Comparison of ENCODE assay signal across 28 cellular contexts in the genomic region with DNA sequence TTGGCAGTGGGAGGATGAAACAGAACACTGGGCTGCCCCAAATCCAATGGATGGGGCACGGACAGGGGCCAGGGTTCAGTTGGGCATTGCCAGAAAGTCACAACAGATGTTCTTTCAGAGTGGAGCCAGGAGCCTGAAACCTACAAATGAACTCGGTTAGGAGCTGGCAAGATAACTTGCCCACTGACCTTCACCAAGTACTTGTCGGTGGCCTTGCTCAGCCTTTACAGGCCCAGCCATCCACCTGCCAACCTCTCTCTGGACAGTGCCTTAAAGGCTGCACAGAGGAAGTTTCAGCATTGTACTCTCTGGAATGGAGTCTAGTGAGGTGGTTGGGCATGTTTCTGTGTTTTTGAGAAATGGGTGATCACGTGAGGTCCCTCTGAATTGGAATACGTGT.
DNase-seq lines count a peak whose midpoint lies in the region; ATAC-seq, FAIRE-seq and TF ChIP-seq lines count a peak whose summit lies in the region.
"Had no signal": no experiment of that assay in that cellular context is flagged by ENCODE, and none has a peak within 500 bp of the region (broad histone marks: within the 10 kb centered on the region; RNA-seq: fewer than 3 reads in every experiment).

No MANE protein-coding gene starts in this region.

- H3K23me2 ChIP-seq in H1 (ENCODE audit: low read depth, low read length), result no peaks in the 10 kb centered on the region

- peak overlapping the region; percentile 68 for H3K27ac Mint-ChIP-seq in GM23338
- H3K27ac Mint-ChIP-seq in activated CD4-positive, alpha-beta memory T cell treated with anti-CD3 and anti-CD28 coated beads for 36 hours, result no peak overlapping the region
- H3K27ac Mint-ChIP-seq: CD8-positive, alpha-beta T cell; HFFc6 had no signal

- 93% methylated on average over 5 of the region's 5 CpGs; no CpG with 5 or more reads in 1 of the 2 experiments for WGBS in H1 (ENCODE audit: extremely low coverage in 1 of 2, insufficient coverage in 1 of 2, insufficient read length in 1 of 2, insufficient replicate concordance in 2 of 2, low coverage in 1 of 2, low lambda C conversion rate in 2 of 2, missing lambda C conversion rate in 1 of 2), 2 experiments
- no CpG with 5 or more reads among the region's 5 CpGs for WGBS in neuronal stem cell (ENCODE audit: extremely low coverage in 2 of 2, insufficient read length in 2 of 2, insufficient replicate concordance in 1 of 2), 2 donors
- 100% methylated on average over 2 of the region's 5 CpGs for WGBS in mesenchymal stem cell

- H3K79me1 ChIP-seq in H1 (ENCODE audit: low read depth, low read length) (no peaks in the 10 kb centered on the region), neuronal stem cell (ENCODE audit: low read depth, low read length) (no peaks in the 10 kb centered on the region), mesenchymal stem cell (replicated peaks; ENCODE audit: low read length, poor library complexity, severe bottlenecking) (no peaks in the 10 kb centered on the region)

- TF ChIP-seq RAD21 in H1 (IDR thresholded peaks at IDR 0.05 in 1 of 2, conservative IDR thresholded peaks at IDR 0.05 in 1 of 2; ENCODE audit: low read depth in 2 of 2, low read length in 2 of 2), result no peak

- H4K8ac ChIP-seq in H1 (ENCODE audit: extremely low read depth, insufficient read depth, low read length) (no peak overlapping the region), neuronal stem cell (ENCODE audit: low read depth, low read length) (no peak overlapping the region), mesenchymal stem cell (ENCODE audit: low read length) (no peak overlapping the region)

- ATAC-seq in GM23338 (no peak), HG02763 (IDR thresholded peaks at IDR 0.05; ENCODE audit: unreplicated experiment) (no peak)
- ATAC-seq: A549; CD8-positive, alpha-beta T cell; Panc1 had no signal

- no peaks in the 10 kb centered on the region for H3K9me2 ChIP-seq in GM23338 (ENCODE audit: insufficient read depth)
- H3K9me2 ChIP-seq in Karpas-422 (replicated peaks; ENCODE audit: insufficient read depth, low read length), result no peaks in the 10 kb centered on the region

- H2BK5ac ChIP-seq in H1 (ENCODE audit: low read depth, low read length), result peak overlapping the region; percentile 15; the same call in 1 of the 2 replicates
- H2BK5ac ChIP-seq in neuronal stem cell (ENCODE audit: low read length), result no peak overlapping the region
- no peak overlapping the region for H2BK5ac ChIP-seq in mesenchymal stem cell (ENCODE audit: low read depth, low read length, poor library complexity, severe bottlenecking)

- H3K14ac ChIP-seq in H1 (ENCODE audit: insufficient read length), result no peak overlapping the region
- H3K14ac ChIP-seq in neuronal stem cell (ENCODE audit: low read length), result no peak overlapping the region
- H3K14ac ChIP-seq in mesenchymal stem cell (ENCODE audit: low read length in 2 of 2), result no peak overlapping the region

- H3K4me3 Mint-ChIP-seq in GM23338, result no peak overlapping the region
- H3K4me3 Mint-ChIP-seq in activated CD4-positive, alpha-beta memory T cell treated with anti-CD3 and anti-CD28 coated beads for 36 hours, result no peak overlapping the region
- H3K4me3 Mint-ChIP-seq: CD8-positive, alpha-beta T cell; HFFc6 had no signal

- H3K9me3 ChIP-seq in Karpas-422 (ENCODE audit: low read length) (no peaks in the 10 kb centered on the region), H1 (ENCODE audit: insufficient read depth in 2 of 2, low read depth in 1 of 2, low read length in 1 of 2) (no peaks in the 10 kb centered on the region), neuronal stem cell (replicated peaks in 1 of 2; ENCODE audit: control insufficient read depth in 2 of 2, insufficient read depth in 1 of 2, low read depth in 1 of 2, low read length in 2 of 2) (no peaks in the 10 kb centered on the region), mesenchymal stem cell (ENCODE audit: control insufficient read depth, low read length) (no peaks in the 10 kb centered on the region)
- H3K9me3 ChIP-seq: A549, Caco-2, HAP-1 had no signal

- H3K4me1 Mint-ChIP-seq in GM23338, result peaks cover 10% of the 10 kb centered on the region
- no peaks in the 10 kb centered on the region for H3K4me1 Mint-ChIP-seq in activated CD4-positive, alpha-beta memory T cell treated with anti-CD3 and anti-CD28 coated beads for 36 hours (ENCODE audit: low read depth)

- H2AFZ ChIP-seq in GM23338, result no peak overlapping the region; the same call in 1 of the 2 replicates
- peak overlapping the region; percentile 61; the same call in 1 of the 2 replicates for H2AFZ ChIP-seq in Karpas-422 (ENCODE audit: low read length)
- H2AFZ ChIP-seq in H1 (ENCODE audit: low read length), result peak overlapping the region; percentile 50; the same call in 1 of the 2 replicates
- H2AFZ ChIP-seq in neuronal stem cell (ENCODE audit: low read length), result peak overlapping the region; percentile 27
- H2AFZ ChIP-seq in mesenchymal stem cell (ENCODE audit: low read depth, low read length), result no peak overlapping the region

- H3K36me3 ChIP-seq in GM23338 (ENCODE audit: insufficient read depth) (no peaks in the 10 kb centered on the region), Karpas-422 (ENCODE audit: insufficient read depth, low read length) (no peaks in the 10 kb centered on the region), H1 (ENCODE audit: control insufficient read depth in 2 of 4, insufficient read depth in 4 of 4, low read length in 3 of 4) (no peaks in the 10 kb centered on the region), neuronal stem cell (replicated peaks in 1 of 2; ENCODE audit: control insufficient read depth in 2 of 2, insufficient read depth in 2 of 2, low read length in 2 of 2) (no peaks in the 10 kb centered on the region), mesenchymal stem cell (ENCODE audit: control insufficient read depth in 1 of 2, insufficient read depth in 2 of 2, low read depth in 1 of 2, low read length in 2 of 2) (no peaks in the 10 kb centered on the region)
- H3K36me3 ChIP-seq: HAP-1 had no signal

- TF ChIP-seq CTCF in GM23338 (conservative IDR thresholded peaks at IDR 0.05; ENCODE audit: low read depth in 2 of 2), result no peak
- TF ChIP-seq CTCF in H1 (IDR thresholded peaks at IDR 0.05; ENCODE audit: control extremely low read depth in 1 of 3, insufficient read depth in 1 of 3, low read depth in 1 of 3, low read length in 3 of 3), result no peak

- H3K27me3 Mint-ChIP-seq in GM23338 (ENCODE audit: insufficient read depth, low read depth, poor library complexity), result no peaks in the 10 kb centered on the region
- no peaks in the 10 kb centered on the region for H3K27me3 Mint-ChIP-seq in activated CD4-positive, alpha-beta memory T cell treated with anti-CD3 and anti-CD28 coated beads for 36 hours

- H3K27me3 ChIP-seq in GM23338 (ENCODE audit: insufficient read depth) (no peaks in the 10 kb centered on the region), Karpas-422 (ENCODE audit: low read length) (no peaks in the 10 kb centered on the region), H1 (replicated peaks in 1 of 4; ENCODE audit: control insufficient read depth in 3 of 4, extremely low read depth in 1 of 4, insufficient read depth in 3 of 4, low read length in 3 of 4) (no peaks in the 10 kb centered on the region), neuronal stem cell (ENCODE audit: control insufficient read depth in 3 of 3, insufficient read depth in 3 of 3, low read depth in 1 of 3, low read length in 3 of 3) (no peaks in the 10 kb centered on the region), mesenchymal stem cell (ENCODE audit: control insufficient read depth in 1 of 2, insufficient read depth in 1 of 2, low read length in 2 of 2) (peaks cover 0 to 19% of the 10 kb centered on the region in 2 experiments)

- POLR2A ChIA-PET in H1 (lab: Charles Lee; ENCODE audit: partially characterized antibody), result no interaction called here
- POLR2A ChIA-PET in activated CD4-positive, alpha-beta memory T cell treated with anti-CD3 and anti-CD28 coated beads for 36 hours (lab: Charles Lee), result no interaction called here

- H2BK15ac ChIP-seq in H1 (ENCODE audit: low read length) (no peak overlapping the region), neuronal stem cell (ENCODE audit: low read length) (no peak overlapping the region), mesenchymal stem cell (ENCODE audit: low read depth, poor library complexity, severe bottlenecking) (no peak overlapping the region)

- DNase-seq in GM23338 (ENCODE audit: low spot score) (no peak), Karpas-422 (no peak), H1 (ENCODE audit: low read depth in 1 of 2, low spot score in 2 of 2) (no peak), neuronal stem cell (ENCODE audit: low spot score) (no peak), mesenchymal stem cell (no peak)
- no peak for DNase-seq in activated T-cell treated with anti-CD3 and anti-CD28 coated beads, Interleukin-2, amount 50 U/mL, for 48 hours
- no peak for DNase-seq in activated CD4-positive, alpha-beta memory T cell treated with anti-CD3 and anti-CD28 coated beads for 36 hours
- DNase-seq: AML-193; C1 segment of cervical spinal cord; Caco-2; CD8-positive, alpha-beta T cell; DND-41; HFFc6; KG1; NCI-H1092; NCI-H1417 treated with DMSO at 0.1 percent for 48 hours; NCI-H1694 treated with DMSO at 0.1 percent for 48 hours; NCI-H2081; NCI-H2227 treated with DMSO at 0.1 percent for 48 hours; NCI-H526 treated with DMSO at 0.1 percent for 48 hours; SHP77 treated with DMSO at 0.1 percent for 48 hours had no signal

- peak overlapping the region; percentile 1 for H4K91ac ChIP-seq in H1 (replicated peaks; ENCODE audit: insufficient read length, low read length)
- no peak overlapping the region for H4K91ac ChIP-seq in neuronal stem cell (ENCODE audit: low read depth, low read length, poor library complexity)
- H4K91ac ChIP-seq in mesenchymal stem cell (ENCODE audit: low read length), result no peak overlapping the region

- FAIRE-seq in H1 (lab: Jason Lieb, UNC), result no peak
- FAIRE-seq: A549, GM19239 had no signal

- H3K23ac ChIP-seq in H1 (ENCODE audit: insufficient read length) (no peak overlapping the region), neuronal stem cell (ENCODE audit: low read depth, low read length, poor library complexity) (no peak overlapping the region), mesenchymal stem cell (ENCODE audit: low read length in 2 of 2) (no peak overlapping the region)

- CTCF ChIA-PET in H1 (lab: Charles Lee; ENCODE audit: partially characterized antibody), result interaction anchor here (0.8 kb wide), 1 partner anchor 25 kb away, joined by 3 read pairs; no protein-coding TSS in a partner anchor
- CTCF ChIA-PET in activated CD4-positive, alpha-beta memory T cell treated with anti-CD3 and anti-CD28 coated beads for 36 hours (lab: Charles Lee), result interaction anchor here (1.1 kb wide), 1 partner anchor 182 kb away, joined by 3 read pairs; no protein-coding TSS in a partner anchor

- H3K4ac ChIP-seq in H1 (replicated peaks; ENCODE audit: insufficient read length, low read depth, low read length), result no peak overlapping the region
- H3K4ac ChIP-seq in neuronal stem cell (ENCODE audit: low read length), result no peak overlapping the region
- no peak overlapping the region for H3K4ac ChIP-seq in mesenchymal stem cell (ENCODE audit: low read depth in 1 of 2, low read length in 2 of 2)

- H2BK120ac ChIP-seq in H1 (replicated peaks; ENCODE audit: low read depth, low read length), result peak overlapping the region; percentile 4
- no peak overlapping the region for H2BK120ac ChIP-seq in neuronal stem cell (ENCODE audit: low read depth, low read length)
- H2BK120ac ChIP-seq in mesenchymal stem cell (ENCODE audit: low read depth, low read length), result no peak overlapping the region

- 0 out of 2 replicates have a peak overlapping the region, but pooled peaks have one; percentile 6 for H2AK5ac ChIP-seq in H1 (ENCODE audit: low read depth, low read length)
- H2AK5ac ChIP-seq in neuronal stem cell (ENCODE audit: low read depth, low read length), result no peak overlapping the region
- H2AK5ac ChIP-seq in mesenchymal stem cell (ENCODE audit: low read length, severe bottlenecking), result no peak overlapping the region

- H3K9ac ChIP-seq in Karpas-422 (ENCODE audit: low read length), result no peak overlapping the region
- no peak overlapping the region for H3K9ac ChIP-seq in H1 (replicated peaks in 1 of 4; ENCODE audit: extremely low read depth in 1 of 4, low read depth in 3 of 4, low read length in 3 of 4)
- H3K9ac ChIP-seq in neuronal stem cell (ENCODE audit: low read depth, low read length, poor library complexity), result no peak overlapping the region
- no peak overlapping the region for H3K9ac ChIP-seq in mesenchymal stem cell (ENCODE audit: low read length)

- no peaks in the 10 kb centered on the region; the same call in 2 of the 3 replicates for H3K9me3 Mint-ChIP-seq in GM23338
- H3K9me3 Mint-ChIP-seq in activated CD4-positive, alpha-beta memory T cell treated with anti-CD3 and anti-CD28 coated beads for 36 hours, result no peaks in the 10 kb centered on the region
- H3K9me3 Mint-ChIP-seq: CD8-positive, alpha-beta T cell; HFFc6 had no signal

- H3K18ac ChIP-seq in H1 (ENCODE audit: extremely low read depth, low read length) (peak overlapping the region; percentile 7; the same call in 1 of the 2 replicates), neuronal stem cell (ENCODE audit: low read length) (peak overlapping the region; percentile 76), mesenchymal stem cell (ENCODE audit: low read depth in 1 of 2, low read length in 2 of 2) (no peak overlapping the region)

- H3K79me2 ChIP-seq in GM23338 (replicated peaks; ENCODE audit: insufficient read depth), result no peaks in the 10 kb centered on the region
- H3K79me2 ChIP-seq in Karpas-422 (ENCODE audit: low read length), result no peaks in the 10 kb centered on the region
- no peaks in the 10 kb centered on the region for H3K79me2 ChIP-seq in H1 (ENCODE audit: control insufficient read depth in 1 of 2, insufficient read depth in 2 of 2, low read length in 2 of 2)

- no peak overlapping the region for H3K4me2 ChIP-seq in GM23338
- H3K4me2 ChIP-seq in Karpas-422 (ENCODE audit: low read depth, low read length, poor library complexity, severe bottlenecking), result no peak overlapping the region
- H3K4me2 ChIP-seq in H1 (ENCODE audit: insufficient read depth in 1 of 2, low read depth in 2 of 2, low read length in 2 of 2), result no peak overlapping the region
- no peak overlapping the region for H3K4me2 ChIP-seq in neuronal stem cell (ENCODE audit: insufficient read depth, low read length, poor library complexity, severe bottlenecking)
- H3K4me2 ChIP-seq in mesenchymal stem cell (ENCODE audit: low read length, poor library complexity, severe bottlenecking), result no peak overlapping the region

- intact Hi-C loops in activated CD4-positive, alpha-beta memory T cell treated with anti-CD3 and anti-CD28 coated beads for 36 hours (cut with micrococcal nuclease), result no loop called here

- H3F3A ChIP-seq in GM23338 (replicated peaks; ENCODE audit: low read depth), result no peaks in the 10 kb centered on the region

- H4K20me1 ChIP-seq in GM23338 (replicated peaks; ENCODE audit: insufficient read depth) (no peaks in the 10 kb centered on the region), Karpas-422 (ENCODE audit: insufficient read depth, low read depth, low read length) (no peaks in the 10 kb centered on the region), H1 (replicated peaks in 1 of 2; ENCODE audit: control insufficient read depth in 1 of 2, insufficient read depth in 2 of 2, low read length in 2 of 2) (no peaks in the 10 kb centered on the region)

- no peak overlapping the region for H3K56ac ChIP-seq in H1 (replicated peaks; ENCODE audit: insufficient read length, low read depth, low read length)

- H3K4me3 ChIP-seq in GM23338 (no peak overlapping the region), Karpas-422 (ENCODE audit: low read length) (no peak overlapping the region), H1 (ENCODE audit: extremely low read depth in 1 of 4, insufficient read depth in 2 of 4, low read depth in 3 of 4, low read length in 4 of 4) (no peak overlapping the region), neuronal stem cell (ENCODE audit: low read length in 2 of 2) (no peak overlapping the region), mesenchymal stem cell (ENCODE audit: insufficient read depth in 1 of 2, low read depth in 1 of 2, low read length in 2 of 2) (no peak overlapping the region)
- H3K4me3 ChIP-seq: A549 had no signal

- H3K27ac ChIP-seq in GM23338 (ENCODE audit: low read depth) (peak overlapping the region; percentile 74; the same call in 1 of the 2 replicates), Karpas-422 (ENCODE audit: low read length) (no peak overlapping the region), H1 (ENCODE audit: low read depth, low read length) (no peak overlapping the region), neuronal stem cell (replicated peaks; ENCODE audit: low read length) (no peak overlapping the region), mesenchymal stem cell (ENCODE audit: low read length, poor library complexity, severe bottlenecking) (no peak overlapping the region)
- H3K27ac ChIP-seq: RWPE1, SK-N-MC had no signal

- H2BK12ac ChIP-seq in H1 (ENCODE audit: low read depth, low read length) (peak overlapping the region; percentile 80; the same call in 1 of the 2 replicates), neuronal stem cell (ENCODE audit: low read length) (no peak overlapping the region), mesenchymal stem cell (ENCODE audit: low read length in 2 of 2) (no peak overlapping the region)

- peaks cover 4% of the 10 kb centered on the region; the same call in 1 of the 2 replicates for H3K4me1 ChIP-seq in GM23338 (ENCODE audit: insufficient read depth)
- no peaks in the 10 kb centered on the region; the same call in 1 of the 2 replicates for H3K4me1 ChIP-seq in Karpas-422 (ENCODE audit: low read length)
- peaks cover 0 to 3% (median 1%) of the 10 kb centered on the region in 4 experiments; a peak in 2 of 7 replicates for H3K4me1 ChIP-seq in H1 (replicated peaks in 1 of 4; ENCODE audit: control insufficient read depth in 3 of 4, insufficient read depth in 4 of 4, low read length in 3 of 4)
- H3K4me1 ChIP-seq in neuronal stem cell (ENCODE audit: control insufficient read depth in 2 of 2, insufficient read depth in 1 of 2, low read depth in 1 of 2, low read length in 2 of 2), result peaks cover 2 to 5% of the 10 kb centered on the region in 2 donors
- H3K4me1 ChIP-seq in mesenchymal stem cell (ENCODE audit: control insufficient read depth, insufficient read depth, low read depth, low read length), result peaks cover 6% of the 10 kb centered on the region

- no peak for TF ChIP-seq POLR2A in H1 (IDR thresholded peaks at IDR 0.05; ENCODE audit: control extremely low read depth in 1 of 2, low read depth in 2 of 2, low read length in 2 of 2)

- no peak for TF ChIP-seq EP300 in H1 (IDR thresholded peaks at IDR 0.05; ENCODE audit: borderline replicate concordance in 1 of 2, low read depth in 2 of 2, low read length in 2 of 2)

- peaks cover 3% of the 10 kb centered on the region; the same call in 1 of the 3 replicates for H3K36me3 Mint-ChIP-seq in GM23338 (ENCODE audit: low read depth)
- H3K36me3 Mint-ChIP-seq in activated CD4-positive, alpha-beta memory T cell treated with anti-CD3 and anti-CD28 coated beads for 36 hours, result no peaks in the 10 kb centered on the region
- H3K36me3 Mint-ChIP-seq: CD8-positive, alpha-beta T cell had no signal

- H4K5ac ChIP-seq in H1 (ENCODE audit: insufficient read length, low read depth, low read length), result peak overlapping the region; percentile 8

- no peak overlapping the region for H2BK20ac ChIP-seq in H1 (ENCODE audit: low read length)

Comparison
In these comparisons a context has a peak if more than half of its experiments do, and no peak if none do; other contexts are left out.
1. H2AFZ ChIP-seq: peak in Karpas-422 (single experiment), H1 (single experiment) and neuronal stem cell (single experiment); none in GM23338 (single experiment) and mesenchymal stem cell (single experiment).
2. H3K18ac ChIP-seq: peak in H1 (single experiment) and neuronal stem cell (single experiment); none in mesenchymal stem cell (0 of 2).